7 cellular contexts compared by ENCODE assay signal in the genomic region with DNA sequence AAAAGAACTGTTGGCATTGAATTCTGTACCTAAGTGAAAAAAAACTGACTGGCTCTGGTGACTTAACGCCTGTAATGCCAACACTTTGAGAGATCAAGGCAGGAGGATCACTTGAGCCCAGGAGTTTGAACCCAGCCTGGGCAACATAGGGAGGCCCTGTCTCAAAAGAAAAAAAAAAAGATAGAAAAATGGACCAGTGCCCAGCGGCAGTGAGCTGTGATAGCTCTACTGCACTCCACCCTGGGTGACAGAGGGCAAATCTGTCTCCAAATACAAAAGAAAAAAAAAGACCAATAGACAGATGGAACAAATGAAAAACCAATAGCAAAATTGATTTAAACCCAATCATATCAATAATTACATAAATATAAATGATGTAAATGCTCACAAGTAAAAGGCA. TPM values are rescaled to one million over a fixed set of nuclear protein-coding genes. Genes with fewer than 3 reads are reported as not detected.
DNase-seq lines count a peak whose midpoint lies in the region; ATAC-seq and TF ChIP-seq lines count a peak whose summit lies in the region.
"Had no signal": no experiment of that assay in that cellular context is flagged by ENCODE, and none has a peak within 500 bp of the region (broad histone marks: within the 10 kb centered on the region; RNA-seq: fewer than 3 reads in every experiment).

No MANE protein-coding gene starts in this region.

- peaks cover 0 to 21% (median 6%) of the 10 kb centered on the region in 12 donors for H3K4me1 ChIP-seq in heart left ventricle

- no peaks in the 10 kb centered on the region for H3K36me3 Mint-ChIP-seq in stimulated activated effector memory CD8-positive, alpha-beta T cell treated with anti-CD3 and anti-CD28 coated beads, Interleukin-12 subunit alpha, Interleukin-12 subunit beta, amount 100 ng/mL, for 72 hours

- peaks cover 2% of the 10 kb centered on the region for H3K9me3 Mint-ChIP-seq in stimulated activated effector memory CD8-positive, alpha-beta T cell treated with anti-CD3 and anti-CD28 coated beads, Interleukin-12 subunit alpha, Interleukin-12 subunit beta, amount 100 ng/mL, for 72 hours

- H3K27ac ChIP-seq in heart left ventricle = no peak overlapping the region

- no peak for TF ChIP-seq CTCF in heart left ventricle (IDR thresholded peaks at IDR 0.05)

- H3K4me1 Mint-ChIP-seq in stimulated activated effector memory CD8-positive, alpha-beta T cell treated with anti-CD3 and anti-CD28 coated beads, Interleukin-12 subunit alpha, Interleukin-12 subunit beta, amount 100 ng/mL, for 72 hours = peaks cover 12% of the 10 kb centered on the region

- H3K27me3 ChIP-seq in heart left ventricle = peaks cover 0 to 5% (median 0%) of the 10 kb centered on the region in 9 donors

- peaks cover 0 to 8% (median 3%) of the 10 kb centered on the region in 12 donors for H3K9me3 ChIP-seq in heart left ventricle

- TF ChIP-seq POLR2A in heart left ventricle (IDR thresholded peaks at IDR 0.05) = no peak

- H3K36me3 ChIP-seq in heart left ventricle = no peaks in the 10 kb centered on the region

- peak overlapping the region; percentile 65 for H3K4me3 Mint-ChIP-seq in stimulated activated effector memory CD8-positive, alpha-beta T cell treated with anti-CD3 and anti-CD28 coated beads, Interleukin-12 subunit alpha, Interleukin-12 subunit beta, amount 100 ng/mL, for 72 hours

- H3K27ac Mint-ChIP-seq in stimulated activated effector memory CD8-positive, alpha-beta T cell treated with anti-CD3 and anti-CD28 coated beads, Interleukin-12 subunit alpha, Interleukin-12 subunit beta, amount 100 ng/mL, for 72 hours = no peak overlapping the region

- peak in 2 of 4 donors; percentile 27 to 60 for ATAC-seq in heart left ventricle
- no peak for ATAC-seq in stimulated activated effector memory CD8-positive, alpha-beta T cell treated with anti-CD3 and anti-CD28 coated beads, Interleukin-12 subunit alpha, Interleukin-12 subunit beta, amount 100 ng/mL, for 72 hours

- 23 to 36% (median 30%) methylated on average over 2 of the region's 2 CpGs for WGBS in heart left ventricle, 4 donors

- H3K4me3 ChIP-seq in heart left ventricle = peak overlapping the region in 11 of 12 donors; percentile 17 to 59 (median 47)

- peak; percentile 74 for DNase-seq in DMS53 (lab: John Stamatoyannopoulos, UW)
- no peak for DNase-seq in DMS53 treated with DMSO at 0.1 percent for 48 hours (lab: John Stamatoyannopoulos, UW; ENCODE audit: unreplicated experiment)
- no peak for DNase-seq in heart left ventricle
- no peak for DNase-seq in stimulated activated effector memory CD8-positive, alpha-beta T cell treated with anti-CD3 and anti-CD28 coated beads, Interleukin-12 subunit alpha, Interleukin-12 subunit beta, amount 100 ng/mL, for 72 hours (ENCODE audit: low spot score in 2 of 2)
- no peak for DNase-seq in HK-2 (ENCODE audit: unreplicated experiment)
- no peak for DNase-seq in UCSD-AML1 (lab: John Stamatoyannopoulos, UW; ENCODE audit: unreplicated experiment)

- intact Hi-C loops in heart left ventricle (cut with DNase I) = no loop called here

RNA-seq across cellular contexts. Expression of a gene that starts 0.7 kb away (rescaled TPM):
- total RNA-seq in heart left ventricle = under 1 TPM in 5 of 9 donors, not detected in 4; 0.19 to 0.36 (median 0.20) TPM
- polyA plus RNA-seq in heart left ventricle = under 1 TPM in 1 of 2 donors, not detected in 1; 0.12 TPM
- total RNA-seq: A172 had no signal

RNA-seq across cellular contexts. Expression of a gene that starts 22.7 kb away (rescaled TPM):
- total RNA-seq in heart left ventricle = 10 to 100 TPM; 25.0 to 97.5 (median 46.4) TPM
- 10 to 100 TPM; 13.8 to 27.2 TPM for polyA plus RNA-seq in heart left ventricle

RNA-seq across cellular contexts. Expression of a gene that starts 22.9 kb away (rescaled TPM):
- 10 to 100 TPM in 2 of 9 donors, 1 to 10 TPM in 7; 6.4 to 17.2 (median 8.2) TPM for total RNA-seq in heart left ventricle
- polyA plus RNA-seq in heart left ventricle = 10 to 100 TPM; 10.4 to 19.4 TPM

RNA-seq across cellular contexts. Expression of a gene that starts 37.6 kb away (rescaled TPM):
- 10 to 100 TPM in 6 of 9 donors, 1 to 10 TPM in 3; 8.3 to 17.4 (median 13.7) TPM for total RNA-seq in heart left ventricle
- polyA plus RNA-seq in heart left ventricle = 10 to 100 TPM; 19.3 to 56.3 TPM

RNA-seq across cellular contexts. Expression of a gene that starts 37.9 kb away (rescaled TPM):
- total RNA-seq in heart left ventricle = 10 to 100 TPM; 23.4 to 54.5 (median 32.7) TPM
- polyA plus RNA-seq in heart left ventricle = 10 to 100 TPM; 10.1 to 27.2 TPM
